1 cellular context compared by ENCODE assay signal in genomic region chr13:113837554-113838355, GRCh38.
TF ChIP-seq lines count a peak whose summit lies in the region.

No MANE protein-coding gene starts in this region.

TF ChIP-seq in HepG2, 621 proteins besides CTCF, POLR2A, EP300 and RAD21 (continued from another document):
- TF ChIP-seq, protein P1, sequence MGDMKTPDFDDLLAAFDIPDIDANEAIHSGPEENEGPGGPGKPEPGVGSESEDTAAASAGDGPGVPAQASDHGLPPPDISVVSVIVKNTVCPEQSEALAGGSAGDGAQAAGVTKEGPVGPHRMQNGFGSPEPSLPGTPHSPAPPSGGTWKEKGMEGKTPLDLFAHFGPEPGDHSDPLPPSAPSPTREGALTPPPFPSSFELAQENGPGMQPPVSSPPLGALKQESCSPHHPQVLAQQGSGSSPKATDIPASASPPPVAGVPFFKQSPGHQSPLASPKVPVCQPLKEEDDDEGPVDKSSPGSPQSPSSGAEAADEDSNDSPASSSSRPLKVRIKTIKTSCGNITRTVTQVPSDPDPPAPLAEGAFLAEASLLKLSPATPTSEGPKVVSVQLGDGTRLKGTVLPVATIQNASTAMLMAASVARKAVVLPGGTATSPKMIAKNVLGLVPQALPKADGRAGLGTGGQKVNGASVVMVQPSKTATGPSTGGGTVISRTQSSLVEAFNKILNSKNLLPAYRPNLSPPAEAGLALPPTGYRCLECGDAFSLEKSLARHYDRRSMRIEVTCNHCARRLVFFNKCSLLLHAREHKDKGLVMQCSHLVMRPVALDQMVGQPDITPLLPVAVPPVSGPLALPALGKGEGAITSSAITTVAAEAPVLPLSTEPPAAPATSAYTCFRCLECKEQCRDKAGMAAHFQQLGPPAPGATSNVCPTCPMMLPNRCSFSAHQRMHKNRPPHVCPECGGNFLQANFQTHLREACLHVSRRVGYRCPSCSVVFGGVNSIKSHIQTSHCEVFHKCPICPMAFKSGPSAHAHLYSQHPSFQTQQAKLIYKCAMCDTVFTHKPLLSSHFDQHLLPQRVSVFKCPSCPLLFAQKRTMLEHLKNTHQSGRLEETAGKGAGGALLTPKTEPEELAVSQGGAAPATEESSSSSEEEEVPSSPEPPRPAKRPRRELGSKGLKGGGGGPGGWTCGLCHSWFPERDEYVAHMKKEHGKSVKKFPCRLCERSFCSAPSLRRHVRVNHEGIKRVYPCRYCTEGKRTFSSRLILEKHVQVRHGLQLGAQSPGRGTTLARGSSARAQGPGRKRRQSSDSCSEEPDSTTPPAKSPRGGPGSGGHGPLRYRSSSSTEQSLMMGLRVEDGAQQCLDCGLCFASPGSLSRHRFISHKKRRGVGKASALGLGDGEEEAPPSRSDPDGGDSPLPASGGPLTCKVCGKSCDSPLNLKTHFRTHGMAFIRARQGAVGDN (CRISPR knock-in tag; IDR thresholded peaks at IDR 0.05): peak; percentile 72
- TF ChIP-seq ZSCAN25 (CRISPR knock-in tag; IDR thresholded peaks at IDR 0.05) (no peak), HNF1A (IDR thresholded peaks at IDR 0.05; ENCODE audit: low read depth) (no peak), HNF1A (CRISPR knock-in tag; IDR thresholded peaks at IDR 0.05; ENCODE audit: borderline replicate concordance) (no peak), ZFX (CRISPR knock-in tag; IDR thresholded peaks at IDR 0.05; ENCODE audit: low read depth) (peak; percentile 31; the same call in 1 of the 2 replicates), SMC3 (IDR thresholded peaks at IDR 0.05; ENCODE audit: low read length) (no peak), FOSL2 (CRISPR knock-in tag; IDR thresholded peaks at IDR 0.05) (peak; percentile 90)
- TF ChIP-seq, protein P2, sequence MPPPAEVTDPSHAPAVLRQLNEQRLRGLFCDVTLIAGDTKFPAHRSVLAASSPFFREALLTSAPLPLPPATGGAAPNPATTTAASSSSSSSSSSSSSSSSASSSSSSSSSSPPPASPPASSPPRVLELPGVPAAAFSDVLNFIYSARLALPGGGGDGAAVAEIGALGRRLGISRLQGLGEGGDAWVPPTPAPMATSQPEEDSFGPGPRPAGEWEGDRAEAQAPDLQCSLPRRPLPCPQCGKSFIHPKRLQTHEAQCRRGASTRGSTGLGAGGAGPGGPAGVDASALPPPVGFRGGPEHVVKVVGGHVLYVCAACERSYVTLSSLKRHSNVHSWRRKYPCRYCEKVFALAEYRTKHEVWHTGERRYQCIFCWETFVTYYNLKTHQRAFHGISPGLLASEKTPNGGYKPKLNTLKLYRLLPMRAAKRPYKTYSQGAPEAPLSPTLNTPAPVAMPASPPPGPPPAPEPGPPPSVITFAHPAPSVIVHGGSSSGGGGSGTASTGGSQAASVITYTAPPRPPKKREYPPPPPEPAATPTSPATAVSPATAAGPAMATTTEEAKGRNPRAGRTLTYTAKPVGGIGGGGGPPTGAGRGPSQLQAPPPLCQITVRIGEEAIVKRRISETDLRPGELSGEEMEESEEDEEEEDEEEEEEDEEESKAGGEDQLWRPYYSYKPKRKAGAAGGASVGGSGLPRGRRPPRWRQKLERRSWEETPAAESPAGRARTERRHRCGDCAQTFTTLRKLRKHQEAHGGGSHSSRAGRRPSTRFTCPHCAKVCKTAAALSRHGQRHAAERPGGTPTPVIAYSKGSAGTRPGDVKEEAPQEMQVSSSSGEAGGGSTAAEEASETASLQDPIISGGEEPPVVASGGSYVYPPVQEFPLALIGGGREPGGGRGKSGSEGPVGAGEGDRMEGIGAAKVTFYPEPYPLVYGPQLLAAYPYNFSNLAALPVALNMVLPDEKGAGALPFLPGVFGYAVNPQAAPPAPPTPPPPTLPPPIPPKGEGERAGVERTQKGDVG (CRISPR knock-in tag; IDR thresholded peaks at IDR 0.05; ENCODE audit: borderline replicate concordance): 0 out of 2 replicates have a peak, but pooled peaks have one; percentile 44
- TF ChIP-seq, protein P3, sequence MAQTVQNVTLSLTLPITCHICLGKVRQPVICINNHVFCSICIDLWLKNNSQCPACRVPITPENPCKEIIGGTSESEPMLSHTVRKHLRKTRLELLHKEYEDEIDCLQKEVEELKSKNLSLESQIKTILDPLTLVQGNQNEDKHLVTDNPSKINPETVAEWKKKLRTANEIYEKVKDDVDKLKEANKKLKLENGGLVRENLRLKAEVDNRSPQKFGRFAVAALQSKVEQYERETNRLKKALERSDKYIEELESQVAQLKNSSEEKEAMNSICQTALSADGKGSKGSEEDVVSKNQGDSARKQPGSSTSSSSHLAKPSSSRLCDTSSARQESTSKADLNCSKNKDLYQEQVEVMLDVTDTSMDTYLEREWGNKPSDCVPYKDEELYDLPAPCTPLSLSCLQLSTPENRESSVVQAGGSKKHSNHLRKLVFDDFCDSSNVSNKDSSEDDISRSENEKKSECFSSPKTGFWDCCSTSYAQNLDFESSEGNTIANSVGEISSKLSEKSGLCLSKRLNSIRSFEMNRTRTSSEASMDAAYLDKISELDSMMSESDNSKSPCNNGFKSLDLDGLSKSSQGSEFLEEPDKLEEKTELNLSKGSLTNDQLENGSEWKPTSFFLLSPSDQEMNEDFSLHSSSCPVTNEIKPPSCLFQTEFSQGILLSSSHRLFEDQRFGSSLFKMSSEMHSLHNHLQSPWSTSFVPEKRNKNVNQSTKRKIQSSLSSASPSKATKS (CRISPR knock-in tag; IDR thresholded peaks at IDR 0.05): no peak
